ENCODE assay signal across 31 cellular contexts in the genomic region with DNA sequence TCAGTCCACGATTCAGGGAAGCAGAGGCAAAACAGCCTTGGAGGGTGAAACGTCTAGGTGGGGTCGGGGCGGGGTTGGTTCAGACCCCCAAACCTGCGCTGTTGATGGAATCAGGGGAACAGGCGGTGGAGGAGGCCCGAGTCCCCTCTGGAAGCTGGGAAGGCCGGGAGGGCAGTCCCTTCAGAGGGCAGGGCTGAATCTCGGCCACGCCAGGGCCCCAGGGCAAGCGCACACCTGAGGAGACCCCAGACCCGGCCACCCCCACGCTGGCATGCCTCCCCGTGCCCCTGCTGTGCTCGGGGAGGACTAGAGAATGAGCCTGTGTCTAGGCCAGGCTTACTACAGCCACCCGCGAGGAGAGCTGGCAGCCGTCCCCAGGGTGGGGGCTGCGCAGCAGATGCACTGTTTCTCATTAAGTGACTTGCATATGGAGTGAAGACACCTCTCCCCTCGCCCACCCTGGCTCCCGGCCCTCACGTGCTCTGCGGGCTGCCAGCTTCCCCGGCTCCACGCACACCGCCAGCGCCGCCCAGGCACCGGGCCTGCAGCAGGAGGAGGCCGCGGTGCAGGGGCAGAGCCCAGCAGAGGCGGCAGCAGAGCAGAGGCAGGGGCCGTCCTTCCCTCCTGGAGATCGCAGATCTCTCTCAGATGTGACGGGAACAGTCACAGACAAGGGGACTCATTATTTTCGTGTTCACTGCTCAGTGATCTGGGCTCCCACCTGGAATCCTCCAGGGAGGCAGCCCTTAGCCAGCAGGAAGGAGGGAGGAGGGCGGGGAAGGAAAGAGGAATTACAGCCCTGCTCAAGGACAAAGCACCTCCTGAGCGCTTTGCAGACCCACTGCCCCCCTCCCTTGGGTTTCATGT. TPM values are rescaled to one million over a fixed set of nuclear protein-coding genes. Genes with fewer than 3 reads are reported as not detected.
DNase-seq lines count a peak whose midpoint lies in the region; ATAC-seq, FAIRE-seq and TF ChIP-seq lines count a peak whose summit lies in the region.
"Had no signal": no experiment of that assay in that cellular context is flagged by ENCODE, and none has a peak within 500 bp of the region (broad histone marks: within the 10 kb centered on the region; RNA-seq: fewer than 3 reads in every experiment).

No MANE protein-coding gene starts in this region.

- H3K14ac ChIP-seq in H1 (ENCODE audit: insufficient read length) = no peak overlapping the region

- peak overlapping the region; percentile 98 for H2AFZ ChIP-seq in H1 (ENCODE audit: low read length)

- no peak overlapping the region; the same call in 1 of the 2 replicates for H2AK5ac ChIP-seq in H1 (ENCODE audit: low read depth, low read length)

- H3K4ac ChIP-seq in H1 (replicated peaks; ENCODE audit: insufficient read length, low read depth, low read length) = no peak overlapping the region

- H3K23ac ChIP-seq in H1 (ENCODE audit: insufficient read length) = no peak overlapping the region

- peak overlapping the region; percentile 71; the same call in 1 of the 2 replicates for H2BK5ac ChIP-seq in H1 (ENCODE audit: low read depth, low read length)

- no peaks in the 10 kb centered on the region for H4K20me1 ChIP-seq in H1 (replicated peaks in 1 of 2; ENCODE audit: control insufficient read depth in 1 of 2, insufficient read depth in 2 of 2, low read length in 2 of 2)

- TF ChIP-seq CTCF in H1 (IDR thresholded peaks at IDR 0.05; ENCODE audit: control extremely low read depth in 1 of 3, insufficient read depth in 1 of 3, low read depth in 1 of 3, low read length in 3 of 3) = peak in 1 of 3 experiments; percentile 5; a peak in 1 of 4 replicates

- peak overlapping the region; percentile 89 for H4K8ac ChIP-seq in H1 (ENCODE audit: extremely low read depth, insufficient read depth, low read length)

- no peak overlapping the region for H3K27ac Mint-ChIP-seq in naive thymus-derived CD4-positive, alpha-beta T cell
- H3K27ac Mint-ChIP-seq in T-cell = no peak overlapping the region
- H3K27ac Mint-ChIP-seq: activated T-cell treated with anti-CD3 and anti-CD28 coated beads, Interleukin-2, amount 50 U/mL, for 72 hours; CD14-positive monocyte had no signal

- H3K27ac ChIP-seq in HUES48 (ENCODE audit: low read depth, low read length) (no peak overlapping the region), H1 (ENCODE audit: low read depth, low read length) (no peak overlapping the region)
- no peak overlapping the region for H3K27ac ChIP-seq in naive thymus-derived CD4-positive, alpha-beta T cell (ENCODE audit: low read depth, low read length)
- H3K27ac ChIP-seq: body of pancreas, epithelial cell of prostate, Peyer's patch, prostate gland, vagina had no signal

- H3K4me1 ChIP-seq in HUES48 (ENCODE audit: control insufficient read depth, insufficient read depth, low read length) (peaks cover 13% of the 10 kb centered on the region), H1 (replicated peaks in 1 of 4; ENCODE audit: control insufficient read depth in 3 of 4, insufficient read depth in 4 of 4, low read length in 3 of 4) (peaks cover 0 to 10% (median 6%) of the 10 kb centered on the region in 4 experiments; a peak in 4 of 7 replicates)
- no peaks in the 10 kb centered on the region for H3K4me1 ChIP-seq in naive thymus-derived CD4-positive, alpha-beta T cell (ENCODE audit: control insufficient read depth in 2 of 2, insufficient read depth in 2 of 2, low read length in 2 of 2)
- H3K4me1 ChIP-seq: body of pancreas, Peyer's patch, prostate gland, vagina had no signal

- FAIRE-seq in H1 (lab: Jason Lieb, UNC) = no peak
- FAIRE-seq: GM18507, K562 had no signal

- H3K27me3 Mint-ChIP-seq in naive thymus-derived CD4-positive, alpha-beta T cell = peaks cover 0 to 24% (median 0%) of the 10 kb centered on the region in 5 donors
- peaks cover 0 to 8% of the 10 kb centered on the region in 2 donors for H3K27me3 Mint-ChIP-seq in T-cell

- no peaks in the 10 kb centered on the region for H3K23me2 ChIP-seq in H1 (ENCODE audit: low read depth, low read length)

- H3K4me3 Mint-ChIP-seq in naive thymus-derived CD4-positive, alpha-beta T cell = no peak overlapping the region
- no peak overlapping the region for H3K4me3 Mint-ChIP-seq in T-cell
- H3K4me3 Mint-ChIP-seq: activated T-cell treated with anti-CD3 and anti-CD28 coated beads, Interleukin-2, amount 50 U/mL, for 72 hours; CD14-positive monocyte had no signal

- peaks cover 0 to 19% (median 5%) of the 10 kb centered on the region in 11 donors for H3K9me3 Mint-ChIP-seq in naive thymus-derived CD4-positive, alpha-beta T cell
- peaks cover 2 to 9% (median 5%) of the 10 kb centered on the region in 3 donors for H3K9me3 Mint-ChIP-seq in T-cell

- H3K4me3 ChIP-seq in HUES48 (ENCODE audit: low read depth, low read length) (no peak overlapping the region), H1 (ENCODE audit: extremely low read depth in 1 of 4, insufficient read depth in 2 of 4, low read depth in 3 of 4, low read length in 4 of 4) (no peak overlapping the region)
- H3K4me3 ChIP-seq in naive thymus-derived CD4-positive, alpha-beta T cell (ENCODE audit: low read length) = no peak overlapping the region
- H3K4me3 ChIP-seq: body of pancreas, K562, Peyer's patch, prostate gland, vagina had no signal

- intact Hi-C loops in naive thymus-derived CD4-positive, alpha-beta T cell (cut with micrococcal nuclease) = no loop called here

- H3K27me3 ChIP-seq in HUES48 (ENCODE audit: control insufficient read depth, insufficient read depth, low read length) (no peaks in the 10 kb centered on the region), H1 (replicated peaks in 1 of 4; ENCODE audit: control insufficient read depth in 3 of 4, extremely low read depth in 1 of 4, insufficient read depth in 3 of 4, low read length in 3 of 4) (no peaks in the 10 kb centered on the region; a peak in 2 of 7 replicates)
- no peaks in the 10 kb centered on the region for H3K27me3 ChIP-seq in naive thymus-derived CD4-positive, alpha-beta T cell (ENCODE audit: control insufficient read depth in 2 of 2, insufficient read depth in 2 of 2, low read length in 2 of 2)
- H3K27me3 ChIP-seq: body of pancreas, Peyer's patch, vagina had no signal

- no peak overlapping the region for H3K56ac ChIP-seq in H1 (replicated peaks; ENCODE audit: insufficient read length, low read depth, low read length)

- H3K9ac ChIP-seq in HUES48 (ENCODE audit: low read depth, low read length) = 0 out of 2 replicates have a peak overlapping the region, but pooled peaks have one; percentile 28
- H3K9ac ChIP-seq in H1 (replicated peaks in 1 of 4; ENCODE audit: extremely low read depth in 1 of 4, low read depth in 3 of 4, low read length in 3 of 4) = no peak overlapping the region

- CTCF ChIA-PET in H1 (lab: Charles Lee; ENCODE audit: partially characterized antibody) = interaction anchor here (0.7 to 1.4 kb wide), 5 partner anchors 8 to 242 kb away, joined by 3 to 7 read pairs (median 4); no protein-coding TSS in a partner anchor
- CTCF ChIA-PET in naive thymus-derived CD4-positive, alpha-beta T cell (lab: Charles Lee) = no interaction called here
- CTCF ChIA-PET in T-cell (lab: Charles Lee) = no interaction called here

- peak; percentile 22 for ATAC-seq in naive thymus-derived CD4-positive, alpha-beta T cell
- no peak for ATAC-seq in T-cell (replicated peaks in 1 of 4)
- ATAC-seq: activated T-cell treated with anti-CD3 and anti-CD28 coated beads, Interleukin-2, amount 50 U/mL, for 72 hours; body of pancreas; K562 had no signal

- H3K36me3 ChIP-seq in HUES48 (ENCODE audit: control insufficient read depth, insufficient read depth, low read length) = no peaks in the 10 kb centered on the region
- no peaks in the 10 kb centered on the region for H3K36me3 ChIP-seq in H1 (ENCODE audit: control insufficient read depth in 2 of 4, insufficient read depth in 4 of 4, low read length in 3 of 4)
- H3K36me3 ChIP-seq in naive thymus-derived CD4-positive, alpha-beta T cell (ENCODE audit: control insufficient read depth in 2 of 3, insufficient read depth in 3 of 3, low read length in 3 of 3) = no peaks in the 10 kb centered on the region
- H3K36me3 ChIP-seq: Peyer's patch, prostate gland, vagina had no signal

- H2BK12ac ChIP-seq in H1 (ENCODE audit: low read depth, low read length) = peak overlapping the region; percentile 42; the same call in 1 of the 2 replicates

- H3K9me3 ChIP-seq in HUES48 (ENCODE audit: control insufficient read depth, insufficient read depth, low read length) (no peaks in the 10 kb centered on the region), H1 (ENCODE audit: insufficient read depth in 2 of 2, low read depth in 1 of 2, low read length in 1 of 2) (no peaks in the 10 kb centered on the region)
- H3K9me3 ChIP-seq in naive thymus-derived CD4-positive, alpha-beta T cell (ENCODE audit: control insufficient read depth in 2 of 3, low read length in 3 of 3) = no peaks in the 10 kb centered on the region
- H3K9me3 ChIP-seq: body of pancreas, Peyer's patch, prostate gland, vagina had no signal

- H2BK120ac ChIP-seq in H1 (replicated peaks; ENCODE audit: low read depth, low read length) = no peak overlapping the region

- no peak for TF ChIP-seq EP300 in H1 (IDR thresholded peaks at IDR 0.05; ENCODE audit: borderline replicate concordance in 1 of 2, low read depth in 2 of 2, low read length in 2 of 2)

- peak overlapping the region in 1 of 2 experiments; percentile 21; a peak in 2 of 4 replicates for H3K4me2 ChIP-seq in H1 (ENCODE audit: insufficient read depth in 1 of 2, low read depth in 2 of 2, low read length in 2 of 2)

- H3K4me1 Mint-ChIP-seq in naive thymus-derived CD4-positive, alpha-beta T cell = peaks cover 0 to 2% (median 0%) of the 10 kb centered on the region in 7 donors
- no peaks in the 10 kb centered on the region for H3K4me1 Mint-ChIP-seq in T-cell
- H3K4me1 Mint-ChIP-seq: CD14-positive monocyte had no signal

- H4K5ac ChIP-seq in H1 (ENCODE audit: insufficient read length, low read depth, low read length) = peak overlapping the region; percentile 10

- H2BK15ac ChIP-seq in H1 (ENCODE audit: low read length) = peak overlapping the region; percentile 85; the same call in 1 of the 2 replicates

- H3K18ac ChIP-seq in H1 (ENCODE audit: extremely low read depth, low read length) = peak overlapping the region; percentile 91

- peak in 1 of 2 experiments; percentile 24; a peak in 1 of 4 replicates for TF ChIP-seq RAD21 in H1 (IDR thresholded peaks at IDR 0.05 in 1 of 2, conservative IDR thresholded peaks at IDR 0.05 in 1 of 2; ENCODE audit: low read depth in 2 of 2, low read length in 2 of 2)

- no peaks in the 10 kb centered on the region for H3K79me2 ChIP-seq in H1 (ENCODE audit: control insufficient read depth in 1 of 2, insufficient read depth in 2 of 2, low read length in 2 of 2)

- no peaks in the 10 kb centered on the region for H3K79me1 ChIP-seq in H1 (ENCODE audit: low read depth, low read length)

- H2BK20ac ChIP-seq in H1 (ENCODE audit: low read length) = peak overlapping the region; percentile 68; the same call in 1 of the 2 replicates

- peak overlapping the region; percentile 52 for H4K91ac ChIP-seq in H1 (replicated peaks; ENCODE audit: insufficient read length, low read length)

- WGBS in H1 (ENCODE audit: extremely low coverage in 1 of 2, insufficient coverage in 1 of 2, insufficient read length in 1 of 2, insufficient replicate concordance in 2 of 2, low coverage in 1 of 2, low lambda C conversion rate in 2 of 2, missing lambda C conversion rate in 1 of 2), 2 experiments = 66% methylated on average over 33 of the region's 38 CpGs; no CpG with 5 or more reads in 1 of the 2 experiments

- TF ChIP-seq POLR2A in H1 (IDR thresholded peaks at IDR 0.05; ENCODE audit: control extremely low read depth in 1 of 2, low read depth in 2 of 2, low read length in 2 of 2) = no peak

- DNase-seq in ELF-1 (ENCODE audit: low read depth, low spot score) (peak; percentile 59), H1 (ENCODE audit: low read depth in 1 of 2, low spot score in 2 of 2) (peak in 1 of 2 experiments; percentile 70), SHP77 treated with DMSO at 0.1 percent for 48 hours (lab: John Stamatoyannopoulos, UW) (no peak), T-cell (no peak), cerebellum (ENCODE audit: low spot score) (no peak)
- DNase-seq in naive thymus-derived CD4-positive, alpha-beta T cell = no peak
- no peak for DNase-seq in effector CD4-positive, alpha-beta T cell
- DNase-seq: activated CD4-positive, alpha-beta T cell treated with anti-CD3 and anti-CD28 coated beads, Interleukin-2, amount 50 U/mL, for 4 hours; activated CD4-positive, CD25-positive, alpha-beta regulatory T cell; activated naive CD4-positive, alpha-beta T cell treated with Interleukin-2 at 50 U/mL for 16 hours; activated T-cell treated with anti-CD3 and anti-CD28 coated beads, Interleukin-2, amount 50 U/mL, for 72 hours; body of pancreas; Calu3; cerebellar nuclear complex; DND-41; NCI-H1105; NCI-H2081; NCI-H510A treated with DMSO at 0.1 percent for 48 hours; Peyer's patch; SIG-M5; stimulated activated CD4-positive, alpha-beta T cell treated with anti-CD3 and anti-CD28 coated beads, Interleukin-4, amount 100 ng/mL, for 4 hours; stimulated activated naive CD4-positive, alpha-beta T cell treated with Interleukin-2 at 50 U/mL for 16 hours had no signal

- H3K36me3 Mint-ChIP-seq in naive thymus-derived CD4-positive, alpha-beta T cell = no peaks in the 10 kb centered on the region
- no peaks in the 10 kb centered on the region for H3K36me3 Mint-ChIP-seq in T-cell
- H3K36me3 Mint-ChIP-seq: CD14-positive monocyte had no signal

- POLR2A ChIA-PET in H1 (lab: Charles Lee; ENCODE audit: partially characterized antibody) (interaction anchor here (1.0 kb wide), 1 partner anchor 103 kb away, joined by 3 read pairs; no protein-coding TSS in a partner anchor), T-cell (lab: Charles Lee) (no interaction called here)
- POLR2A ChIA-PET in naive thymus-derived CD4-positive, alpha-beta T cell (lab: Charles Lee) = no interaction called here

RNA-seq across cellular contexts. Expression of a gene that starts 47.1 kb away (rescaled TPM):
- total RNA-seq in H1 (2021; fragmentation: NEBNext Ultra II Directional; extraction: Animal tissue kit (Norgen Biotek cat#: 25700)) = 2.1 and 2.3 TPM in 2 replicates
- polyA plus RNA-seq in H1 (2011; rRNA removed) = 3.1 and 7.3 TPM in 2 replicates
- 1.9 TPM for polyA plus RNA-seq in H1 (2011; cell fraction: cytosol; rRNA removed)
- 5.7 TPM for polyA plus RNA-seq in H1 (2011; cell fraction: nucleus; rRNA removed)
- polyA plus RNA-seq in H1 (2012, experiment 1 of 2) = 0.60 to 1.3 TPM (median 0.80 TPM) in 4 replicates
- polyA plus RNA-seq in H1 (2012, experiment 2 of 2) = 0.28 TPM
- 1.1 TPM for polyA plus RNA-seq in H1 (2013, experiment 1 of 2)
- 1.1 TPM for polyA plus RNA-seq in H1 (2013, experiment 2 of 2)
- 7.1 and 13.5 TPM in 2 replicates for polyA minus RNA-seq in H1 (2011; rRNA and poly(A)+ RNA removed)
- 5.0 TPM for polyA minus RNA-seq in H1 (2011; cell fraction: cytosol; rRNA and poly(A)+ RNA removed)
- 15.1 TPM for polyA minus RNA-seq in H1 (2011; cell fraction: nucleus; rRNA and poly(A)+ RNA removed)
- not detected for total RNA-seq in naive thymus-derived CD4-positive, alpha-beta T cell
- polyA plus RNA-seq in naive thymus-derived CD4-positive, alpha-beta T cell = not detected
- total RNA-seq in T-cell = not detected
- 29.8 TPM for total RNA-seq in cerebellum
- total RNA-seq: activated T-cell treated with anti-CD3 and anti-CD28 coated beads, Interleukin-2, amount 50 U/mL, for 72 hours; Calu3; HT-29; K562; lung microvascular endothelial cell; Peyer's patch; vagina had no signal
- polyA plus RNA-seq: CD14-positive monocyte, K562 had no signal
